ENCODE assay signal across 30 cellular contexts in genomic region chr10:36157486-36157885, GRCh38.
"Had no signal": no experiment of that assay in that cellular context is flagged by ENCODE, and none has a peak within 500 bp of the region (broad histone marks: within the 10 kb centered on the region; RNA-seq: fewer than 3 reads in every experiment).

No MANE protein-coding gene starts in this region.

- H3K4me3 Mint-ChIP-seq: T-helper 1 cell treated with Interleukin-12 subunit alpha and Interleukin-12 subunit beta and Interleukin-4 antibody, amounts not matched to agents 30 μg/mL and 1 μg/mL, for 36 hours had no signal

- H3K27ac ChIP-seq: PC-9, SJSA1 had no signal

- H2AFZ ChIP-seq: PC-9 had no signal

- H3K9me2 ChIP-seq: SK-N-SH had no signal

- DNase-seq: NCI-H1048, NCI-H1092 treated with DMSO at 0.1 percent for 48 hours, NCI-H1105 treated with DMSO at 0.1 percent for 48 hours, NCI-H1417, NCI-H1436, NCI-H146, NCI-H1694, NCI-H187, NCI-H1930, NCI-H2029 treated with DMSO at 0.1 percent for 48 hours, NCI-H2081 treated with DMSO at 0.1 percent for 48 hours, NCI-H2107, NCI-H2171, NCI-H226, NCI-H446 treated with DMSO at 0.1 percent for 48 hours, NCI-H510A, NCI-H524, NCI-H526, NCI-H69, NCI-H748 treated with DMSO at 0.1 percent for 48 hours, NCI-H82, PC-9, Right ventricle myocardium superior, SHP77 treated with DMSO at 0.1 percent for 48 hours, SK-N-SH, SW 1271, T-helper 1 cell had no signal

- H3K9ac ChIP-seq: SK-N-SH had no signal

- ATAC-seq: Panc1 had no signal

- H3K27me3 ChIP-seq: SJSA1 had no signal

- H3K27ac Mint-ChIP-seq: T-helper 1 cell treated with Interleukin-12 subunit alpha and Interleukin-12 subunit beta and Interleukin-4 antibody, amounts not matched to agents 30 μg/mL and 1 μg/mL, for 36 hours had no signal

- H3K9me3 ChIP-seq: SJSA1, SK-N-SH had no signal

- H3K36me3 ChIP-seq: SJSA1 had no signal

- H3K4me3 ChIP-seq: PC-9, SJSA1 had no signal

- H3K4me2 ChIP-seq: PC-9, SK-N-SH had no signal

- H3K4me1 ChIP-seq: SJSA1 had no signal
